In genomic region chr5:134245692-134246091, GRCh38 we compare ENCODE assay signal across 1 cellular context.
TF ChIP-seq lines count a peak whose summit lies in the region.

No MANE protein-coding gene starts in this region.

TF ChIP-seq in HepG2, 621 proteins besides CTCF, POLR2A, EP300 and RAD21 (continued from another document):
- TF ChIP-seq FUBP1 (CRISPR knock-in tag; IDR thresholded peaks at IDR 0.05; ENCODE audit: borderline replicate concordance) (no peak), SAFB2 (CRISPR knock-in tag; IDR thresholded peaks at IDR 0.05; ENCODE audit: borderline replicate concordance, low read depth) (no peak), ZFAT (CRISPR knock-in tag; conservative IDR thresholded peaks at IDR 0.05) (no peak), AGO2 (optimal IDR thresholded peaks at IDR 0.05; ENCODE audit: low read depth, low read length) (no peak), ZNF713 (CRISPR knock-in tag; IDR thresholded peaks at IDR 0.05) (no peak), ATF1 (CRISPR knock-in tag; IDR thresholded peaks at IDR 0.05) (no peak), ZFX (CRISPR knock-in tag; IDR thresholded peaks at IDR 0.05; ENCODE audit: low read depth) (0 out of 2 replicates have a peak, but pooled peaks have one; percentile 22), ARID5B (CRISPR knock-in tag; IDR thresholded peaks at IDR 0.05) (no peak)
